Comparison of ENCODE assay signal across 17 cellular contexts in genomic region chr6:32050562-32050961, GRCh38. TPM values are rescaled to one million over a fixed set of nuclear protein-coding genes. Genes with fewer than 3 reads are reported as not detected.
DNase-seq lines count a peak whose midpoint lies in the region; ATAC-seq and TF ChIP-seq lines count a peak whose summit lies in the region.
"Had no signal": no experiment of that assay in that cellular context is flagged by ENCODE, and none has a peak within 500 bp of the region (broad histone marks: within the 10 kb centered on the region; RNA-seq: fewer than 3 reads in every experiment).

No MANE protein-coding gene starts in this region.

- no peak for ATAC-seq in Right ventricle myocardium superior (ENCODE audit: poor library complexity)
- ATAC-seq in heart right ventricle: no peak
- ATAC-seq in T-helper 17 cell: no peak
- no peak for ATAC-seq in esophagus mucosa
- no peak for ATAC-seq in GM18909 (IDR thresholded peaks at IDR 0.05; ENCODE audit: poor library complexity, unreplicated experiment)
- ATAC-seq: GM12878, GM23338 had no signal

- H3K4me1 ChIP-seq in heart right ventricle (peaks cover 7 to 32% (median 26%) of the 10 kb centered on the region in 9 donors), suprapubic skin (peaks cover 30% of the 10 kb centered on the region), hepatocyte (ENCODE audit: insufficient read depth) (peaks cover 6% of the 10 kb centered on the region)

- H3K36me3 ChIP-seq in heart right ventricle (peaks cover 0 to 87% (median 0%) of the 10 kb centered on the region in 9 donors), suprapubic skin (peaks cover 16% of the 10 kb centered on the region), hepatocyte (replicated peaks; ENCODE audit: insufficient read depth, low read depth) (no peaks in the 10 kb centered on the region)
- H3K36me3 ChIP-seq: BLaER1 had no signal

- no peak overlapping the region for H3K4me2 ChIP-seq in hepatocyte
- H3K4me2 ChIP-seq: BLaER1, GM23338 had no signal

- H3K9me3 Mint-ChIP-seq in nephron: no peaks in the 10 kb centered on the region
- H3K9me3 Mint-ChIP-seq: CD4-positive, alpha-beta memory T cell; GM23338 had no signal

- peak; percentile 21 for DNase-seq in Right ventricle myocardium superior
- DNase-seq in heart right ventricle: no peak
- DNase-seq in T-helper 17 cell: no peak
- peak in 1 of 2 donors; percentile 50 for DNase-seq in suprapubic skin (ENCODE audit: low spot score in 2 of 2)
- no peak for DNase-seq in hepatocyte (ENCODE audit: low spot score)
- DNase-seq: 8988T; AML-193; CD4-positive, alpha-beta memory T cell; DMS79; H7 had no signal

- H3K79me2 ChIP-seq in hepatocyte: no peaks in the 10 kb centered on the region

- TF ChIP-seq EP300 in suprapubic skin (IDR thresholded peaks at IDR 0.05): no peak

- no peaks in the 10 kb centered on the region for H3K9me2 ChIP-seq in hepatocyte (replicated peaks; ENCODE audit: insufficient read depth)

- H3K27ac ChIP-seq in heart right ventricle (no peak overlapping the region), suprapubic skin (peak overlapping the region; percentile 6), hepatocyte (no peak overlapping the region)
- H3K27ac ChIP-seq: BLaER1 had no signal

- no peak for TF ChIP-seq CTCF in heart right ventricle (IDR thresholded peaks at IDR 0.05)
- TF ChIP-seq CTCF in nephron (IDR thresholded peaks at IDR 0.05; ENCODE audit: unreplicated experiment in 3 of 3): no peak
- TF ChIP-seq CTCF in suprapubic skin (IDR thresholded peaks at IDR 0.05): no peak
- TF ChIP-seq CTCF in hepatocyte (IDR thresholded peaks at IDR 0.05; ENCODE audit: poor library complexity): no peak

- H3K27me3 ChIP-seq in heart right ventricle (no peaks in the 10 kb centered on the region), suprapubic skin (no peaks in the 10 kb centered on the region), hepatocyte (no peaks in the 10 kb centered on the region)
- H3K27me3 ChIP-seq: BLaER1 had no signal

- H4K20me1 ChIP-seq in hepatocyte (ENCODE audit: insufficient read depth, poor library complexity, severe bottlenecking): no peaks in the 10 kb centered on the region
- H4K20me1 ChIP-seq: BLaER1 had no signal

- H3K36me3 Mint-ChIP-seq in T-helper 17 cell (ENCODE audit: low read depth) (peaks cover 2% of the 10 kb centered on the region), nephron (ENCODE audit: low read depth) (no peaks in the 10 kb centered on the region)
- H3K36me3 Mint-ChIP-seq: CD4-positive, alpha-beta memory T cell had no signal

- no peak for TF ChIP-seq POLR2A in suprapubic skin (IDR thresholded peaks at IDR 0.05)

- H3K27ac Mint-ChIP-seq in T-helper 17 cell (peak overlapping the region; percentile 74), nephron (peak overlapping the region in 2 of 3 experiments; percentile 4 to 56)
- H3K27ac Mint-ChIP-seq: CD4-positive, alpha-beta memory T cell; GM23338 had no signal

- H3K4me3 ChIP-seq in heart right ventricle (no peak overlapping the region), suprapubic skin (no peak overlapping the region), hepatocyte (no peak overlapping the region)
- H3K4me3 ChIP-seq: BLaER1, GM12878, GM23338 had no signal

- H3K9me3 ChIP-seq in heart right ventricle (no peaks in the 10 kb centered on the region), T-helper 17 cell (ENCODE audit: control insufficient read depth, low read length, poor library complexity, severe bottlenecking) (no peaks in the 10 kb centered on the region), suprapubic skin (no peaks in the 10 kb centered on the region), hepatocyte (ENCODE audit: low read depth) (no peaks in the 10 kb centered on the region)
- H3K9me3 ChIP-seq: BLaER1 had no signal

- no peak overlapping the region for H3K4me3 Mint-ChIP-seq in T-helper 17 cell
- H3K4me3 Mint-ChIP-seq in nephron: no peak overlapping the region
- H3K4me3 Mint-ChIP-seq: CD4-positive, alpha-beta memory T cell; GM23338 had no signal

- no peak overlapping the region for H2AFZ ChIP-seq in hepatocyte
- H2AFZ ChIP-seq: GM23338 had no signal

- WGBS in heart right ventricle, 2 donors: 74 to 75% methylated on average over 5 of the region's 5 CpGs
- 71% methylated on average over 5 of the region's 5 CpGs for WGBS in suprapubic skin
- WGBS in hepatocyte (ENCODE audit: low lambda C conversion rate, missing lambda C conversion rate): 93% methylated on average over 3 of the region's 5 CpGs

- H3K4me1 Mint-ChIP-seq in T-helper 17 cell (peaks cover 8% of the 10 kb centered on the region), nephron (peaks cover 22% of the 10 kb centered on the region)

- intact Hi-C loops in Right ventricle myocardium superior (cut with DNase I): no loop called here
- intact Hi-C loops in heart right ventricle (cut with DNase I): no loop called here

- H3K27me3 Mint-ChIP-seq in T-helper 17 cell (peaks cover 30% of the 10 kb centered on the region), nephron (ENCODE audit: low read depth) (peaks cover 9% of the 10 kb centered on the region)

RNA-seq across cellular contexts. Expression of gene CYP21A2, which starts 12.3 kb away (rescaled TPM):
- not detected for total RNA-seq in Right ventricle myocardium superior
- total RNA-seq in heart right ventricle: 1 to 10 TPM in 2 of 10 donors, under 1 TPM in 3, not detected in 5; 0.26 to 1.9 (median 0.62) TPM
- polyA plus RNA-seq in heart right ventricle: under 1 TPM; 0.19 to 0.73 TPM
- under 1 TPM; 0.35 to 0.76 TPM for total RNA-seq in T-helper 17 cell
- 1 to 10 TPM in 1 of 4 donors, under 1 TPM in 1, not detected in 2; 0.39 to 2.3 TPM for total RNA-seq in suprapubic skin
- 0.60 TPM for total RNA-seq in esophagus mucosa
- 0.12 and 1.4 TPM in 2 replicates for total RNA-seq in hepatocyte
- 1.7 and 2.4 TPM in 2 replicates for polyA plus RNA-seq in hepatocyte
- total RNA-seq: G401, GM23338, H7 had no signal
- polyA plus RNA-seq: CD4-positive, alpha-beta memory T cell had no signal

RNA-seq across cellular contexts. Expression of gene C4B, which starts 36.0 kb away (rescaled TPM):
- total RNA-seq in Right ventricle myocardium superior (58.3 TPM), heart right ventricle (100 to 1,000 TPM in 2 of 10 donors, 10 to 100 TPM in 8; 32.6 to 357 (median 60.3) TPM), T-helper 17 cell (1 to 10 TPM; 2.2 to 3.7 TPM), suprapubic skin (1 to 10 TPM; 1.3 to 9.4 (median 5.1) TPM), esophagus mucosa (5.3 TPM), hepatocyte (57.5 and 68.9 TPM in 2 replicates)
- polyA plus RNA-seq in heart right ventricle (10 to 100 TPM; 33.8 to 72.6 TPM), hepatocyte (78.0 and 80.0 TPM in 2 replicates)
- total RNA-seq: GM23338 had no signal

RNA-seq across cellular contexts. Expression of gene TNXB, which starts 58.6 kb away (rescaled TPM):
- 65.8 TPM for total RNA-seq in Right ventricle myocardium superior
- total RNA-seq in heart right ventricle: 100 to 1,000 TPM in 1 of 10 donors, 10 to 100 TPM in 9; 36.2 to 123 (median 61.4) TPM
- 10 to 100 TPM; 49.0 to 96.7 TPM for polyA plus RNA-seq in heart right ventricle
- total RNA-seq in T-helper 17 cell: 10 to 100 TPM in 1 of 2 donors, 1 to 10 TPM in 1; 7.3 to 11.4 TPM
- 10 to 100 TPM; 25.7 to 52.5 (median 40.2) TPM for total RNA-seq in suprapubic skin
- 7.6 TPM for total RNA-seq in esophagus mucosa
- 11.6 and 22.0 TPM in 2 replicates for total RNA-seq in hepatocyte
- 7.3 and 9.2 TPM in 2 replicates for polyA plus RNA-seq in hepatocyte
- total RNA-seq: G401 had no signal
